29 cellular contexts compared by ENCODE assay signal in genomic region chr3:66164155-66164554, GRCh38.
"Had no signal": no experiment of that assay in that cellular context is flagged by ENCODE, and none has a peak within 500 bp of the region (broad histone marks: within the 10 kb centered on the region; RNA-seq: fewer than 3 reads in every experiment).

No MANE protein-coding gene starts in this region.

- H3K27ac ChIP-seq: colonic mucosa, coronary artery, dorsolateral prefrontal cortex, epithelial cell of prostate, esophagus muscularis mucosa, esophagus squamous epithelium, foreskin keratinocyte, gastrocnemius medialis, gastroesophageal sphincter, heart left ventricle, heart right ventricle, hepatocyte had no signal

- H2AFZ ChIP-seq: hepatocyte had no signal

- H3K36me3 ChIP-seq: colonic mucosa, esophagus muscularis mucosa, esophagus squamous epithelium, gastrocnemius medialis, gastroesophageal sphincter, heart left ventricle, heart right ventricle had no signal

- H3K4me3 ChIP-seq: colonic mucosa, coronary artery, dorsolateral prefrontal cortex, esophagus muscularis mucosa, esophagus squamous epithelium, gastrocnemius medialis, gastroesophageal sphincter, heart left ventricle, heart right ventricle, hepatocyte had no signal

- H3K4me1 ChIP-seq: colonic mucosa, esophagus muscularis mucosa, esophagus squamous epithelium, foreskin keratinocyte, gastrocnemius medialis, gastroesophageal sphincter, heart left ventricle, heart right ventricle had no signal

- DNase-seq: colonic mucosa; cortex of kidney; dermis blood vessel endothelial cell; dorsolateral prefrontal cortex; effector CD4-positive, alpha-beta T cell; effector CD8-positive, alpha-beta T cell; effector memory CD4-positive, alpha-beta T cell; effector memory CD8-positive, alpha-beta T cell; endodermal cell; esophagus squamous epithelium; foreskin fibroblast; foreskin keratinocyte; foreskin melanocyte; gastrocnemius medialis; glutamatergic neuron; head of caudate nucleus; heart left ventricle; heart right ventricle had no signal

- ATAC-seq: effector memory CD8-positive, alpha-beta T cell; esophagus mucosa; foreskin keratinocyte; gastrocnemius medialis; gastroesophageal sphincter; heart left ventricle; heart right ventricle had no signal

- H3K27ac Mint-ChIP-seq: dendritic cell treated with granulocyte-macrophage colony-stimulating factor and Interleukin-4, amounts not matched to agents 40 ng/mL and 50 ng/mL, for 4 days; effector memory CD8-positive, alpha-beta T cell; endodermal cell had no signal

- H3K4me3 Mint-ChIP-seq: dendritic cell treated with granulocyte-macrophage colony-stimulating factor and Interleukin-4, amounts not matched to agents 40 ng/mL and 50 ng/mL, for 4 days; effector memory CD8-positive, alpha-beta T cell; endodermal cell had no signal

- H3K79me2 ChIP-seq: hepatocyte had no signal

- H3K4me2 ChIP-seq: hepatocyte had no signal

- H3K9me3 ChIP-seq: colonic mucosa, esophagus squamous epithelium, gastrocnemius medialis, gastroesophageal sphincter had no signal

- H3K27me3 ChIP-seq: colonic mucosa, esophagus squamous epithelium, gastrocnemius medialis, heart left ventricle, heart right ventricle, hepatocyte had no signal

- H3K27me3 Mint-ChIP-seq: dendritic cell treated with granulocyte-macrophage colony-stimulating factor and Interleukin-4, amounts not matched to agents 40 ng/mL and 50 ng/mL, for 4 days had no signal

- H3K9me3 Mint-ChIP-seq: dendritic cell treated with granulocyte-macrophage colony-stimulating factor and Interleukin-4, amounts not matched to agents 40 ng/mL and 50 ng/mL, for 4 days; endodermal cell had no signal

- FAIRE-seq: colon, endometrium, endothelial cell of umbilical vein, frontal cortex had no signal
